21 cellular contexts compared by ENCODE assay signal in genomic region chr5:13107553-13107952, GRCh38.
"Had no signal": no experiment of that assay in that cellular context is flagged by ENCODE, and none has a peak within 500 bp of the region (broad histone marks: within the 10 kb centered on the region; RNA-seq: fewer than 3 reads in every experiment).

No MANE protein-coding gene starts in this region.

- H3K27me3 ChIP-seq: MG63 had no signal

- H3K9me3 ChIP-seq: MG63 had no signal

- H3K4me3 ChIP-seq: MG63, SK-N-MC had no signal

- DNase-seq: activated CD4-positive, alpha-beta T cell treated with anti-CD3 and anti-CD28 coated beads for 4 hours; activated CD8-positive, alpha-beta memory T cell treated with anti-CD3 and anti-CD28 coated beads, Interleukin-2, amount 50 U/mL, for 4 hours; activated CD8-positive, alpha-beta T cell treated with anti-CD3 and anti-CD28 coated beads for 36 hours; activated gamma-delta T cell treated with Interleukin-2 at 50 U/mL for 16 hours; activated naive CD4-positive, alpha-beta T cell treated with anti-CD3 and anti-CD28 coated beads, Interleukin-2, amount 10 ng/mL, durations not matched to agents 7 days and 5 days; activated naive CD8-positive, alpha-beta T cell treated with anti-CD3 and anti-CD28 coated beads for 36 hours; activated T-cell treated with anti-CD3 and anti-CD28 coated beads, Interleukin-2, amount 50 U/mL, for 72 hours; KG1; MG63; MV-4-11; NCI-H1105; NCI-H1436; NCI-H1694 treated with DMSO at 0.1 percent for 48 hours; NCI-H2029 treated with DMSO at 0.1 percent for 48 hours; NCI-H345; NCI-H510A; NCI-H526 treated with DMSO at 0.1 percent for 48 hours; NCI-H82; T-helper 1 cell; WERI-Rb-1 had no signal

- H3K36me3 ChIP-seq: MG63, WERI-Rb-1 had no signal

- H3K27ac ChIP-seq: SK-N-MC, WERI-Rb-1 had no signal
